Comparison of ENCODE assay signal across 8 cellular contexts in genomic region chr11:65488273-65489058, GRCh38. TPM values are rescaled to one million over a fixed set of nuclear protein-coding genes. Genes with fewer than 3 reads are reported as not detected.
A peak's percentile ranks its signal among the peaks of the same experiment; 100 is the strongest.
DNase-seq lines count a peak whose midpoint lies in the region; ATAC-seq, FAIRE-seq and TF ChIP-seq lines count a peak whose summit lies in the region.

No MANE protein-coding gene starts in this region.

- H3K27ac Mint-ChIP-seq in activated T-cell treated with anti-CD3 and anti-CD28 coated beads, Interleukin-2, amount 50 U/mL, for 24 hours = peak overlapping the region; percentile 56
- no peak overlapping the region for H3K27ac Mint-ChIP-seq in effector memory CD8-positive, alpha-beta T cell

- intact Hi-C loops in kidney (cut with DNase I) = no loop called here

- no peaks in the 10 kb centered on the region for H3K36me3 ChIP-seq in kidney (ENCODE audit: control insufficient read depth in 1 of 2, insufficient read depth in 2 of 2, low read length in 2 of 2)
- no peaks in the 10 kb centered on the region for H3K36me3 ChIP-seq in subcutaneous abdominal adipose tissue (ENCODE audit: control insufficient read depth in 5 of 5, insufficient read depth in 5 of 5, low read length in 5 of 5)

- peak overlapping the region; percentile 98 to 99 for H3K27ac ChIP-seq in kidney (ENCODE audit: low read depth in 2 of 2, low read length in 2 of 2)
- H3K27ac ChIP-seq in subcutaneous abdominal adipose tissue (ENCODE audit: low read depth, low read length) = peak overlapping the region; percentile 99

- FAIRE-seq in kidney (lab: Jason Lieb, UNC) = no peak

- peaks cover 62% of the 10 kb centered on the region for H3K4me1 Mint-ChIP-seq in activated T-cell treated with anti-CD3 and anti-CD28 coated beads, Interleukin-2, amount 50 U/mL, for 24 hours (ENCODE audit: low read depth)
- H3K4me1 Mint-ChIP-seq in effector memory CD8-positive, alpha-beta T cell (ENCODE audit: low read depth in 2 of 2) = peaks cover 0 to 9% of the 10 kb centered on the region in 2 donors

- in situ Hi-C loops in astrocyte of the cerebellum (cut with HindIII; ENCODE audit: low sequenced_read_pairs) = no loop called here

- peaks cover 66 to 69% of the 10 kb centered on the region in 2 donors for H3K4me1 ChIP-seq in kidney (ENCODE audit: control insufficient read depth in 1 of 2, insufficient read depth in 1 of 2, low read depth in 1 of 2, low read length in 2 of 2)
- peaks cover 51 to 86% (median 82%) of the 10 kb centered on the region in 5 donors for H3K4me1 ChIP-seq in subcutaneous abdominal adipose tissue (ENCODE audit: control insufficient read depth in 5 of 5, insufficient read depth in 5 of 5, low read length in 5 of 5)

- H3K4me3 Mint-ChIP-seq in activated T-cell treated with anti-CD3 and anti-CD28 coated beads, Interleukin-2, amount 50 U/mL, for 24 hours = no peak overlapping the region
- H3K4me3 Mint-ChIP-seq in effector memory CD8-positive, alpha-beta T cell = no peak overlapping the region

- peak overlapping the region; percentile 21 for H3K4me3 ChIP-seq in astrocyte of the cerebellum (ENCODE audit: low read depth, low read length)
- H3K4me3 ChIP-seq in kidney (ENCODE audit: low read length in 2 of 2) = peak overlapping the region; percentile 25 to 59
- peak overlapping the region; percentile 32 to 63 (median 58) for H3K4me3 ChIP-seq in subcutaneous abdominal adipose tissue (ENCODE audit: low read depth in 1 of 5, low read length in 5 of 5)

- no peak for TF ChIP-seq CTCF in astrocyte of the cerebellum (IDR thresholded peaks at IDR 0.05; ENCODE audit: low read depth, low read length, missing control alignments)
- TF ChIP-seq CTCF in kidney (IDR thresholded peaks at IDR 0.05; ENCODE audit: borderline replicate concordance, extremely low read depth, insufficient read depth) = no peak

- H3K9me3 Mint-ChIP-seq in activated T-cell treated with anti-CD3 and anti-CD28 coated beads, Interleukin-2, amount 50 U/mL, for 24 hours = no peaks in the 10 kb centered on the region
- no peaks in the 10 kb centered on the region for H3K9me3 Mint-ChIP-seq in effector memory CD8-positive, alpha-beta T cell

- H3K27me3 Mint-ChIP-seq in activated T-cell treated with anti-CD3 and anti-CD28 coated beads, Interleukin-2, amount 50 U/mL, for 24 hours = no peaks in the 10 kb centered on the region
- no peaks in the 10 kb centered on the region for H3K27me3 Mint-ChIP-seq in effector memory CD8-positive, alpha-beta T cell

- H3K9me3 ChIP-seq in kidney (ENCODE audit: control insufficient read depth in 1 of 2, low read length in 2 of 2) (no peaks in the 10 kb centered on the region), subcutaneous abdominal adipose tissue (ENCODE audit: control insufficient read depth in 5 of 5, low read length in 5 of 5) (no peaks in the 10 kb centered on the region)

- H3K36me3 Mint-ChIP-seq in activated T-cell treated with anti-CD3 and anti-CD28 coated beads, Interleukin-2, amount 50 U/mL, for 24 hours (ENCODE audit: low read depth) = no peaks in the 10 kb centered on the region
- no peaks in the 10 kb centered on the region for H3K36me3 Mint-ChIP-seq in effector memory CD8-positive, alpha-beta T cell (ENCODE audit: insufficient read depth)

- H3K27me3 ChIP-seq in subcutaneous abdominal adipose tissue (ENCODE audit: control insufficient read depth in 5 of 5, insufficient read depth in 4 of 5, low read length in 5 of 5) = peaks cover 0 to 4% (median 0%) of the 10 kb centered on the region in 5 donors

- DNase-seq in activated T-cell treated with anti-CD3 and anti-CD28 coated beads, Interleukin-2, amount 50 U/mL, for 24 hours = no peak
- DNase-seq in activated T-cell treated with anti-CD3 and anti-CD28 coated beads, Interleukin-2, amount 50 U/mL, for 48 hours = no peak
- DNase-seq in astrocyte of the cerebellum (ENCODE audit: low read depth) (no peak), kidney (peak; percentile 91)
- DNase-seq in effector memory CD8-positive, alpha-beta T cell = no peak

- no peak for ATAC-seq in effector memory CD8-positive, alpha-beta T cell (replicated peaks)
- ATAC-seq in GM19328 (IDR thresholded peaks at IDR 0.05; ENCODE audit: unreplicated experiment) (no peak), GM21528 (IDR thresholded peaks at IDR 0.05; ENCODE audit: low FRiP score, unreplicated experiment) (no peak)

- peak overlapping the region; percentile 77 to 91 for H3K9ac ChIP-seq in kidney (ENCODE audit: low read length in 2 of 2)
- peak overlapping the region; percentile 69 to 95 (median 77) for H3K9ac ChIP-seq in subcutaneous abdominal adipose tissue (ENCODE audit: low read length in 5 of 5)

RNA-seq across cellular contexts. Expression of gene MALAT1, which starts 10.4 kb away (rescaled TPM):
- total RNA-seq in kidney = 15,262 TPM
- polyA plus RNA-seq in kidney (ENCODE audit: insufficient read depth, low read depth, low replicate concordance) = 219 TPM

RNA-seq across cellular contexts. Expression of gene SCYL1, which starts 36.4 kb away (rescaled TPM):
- 72.2 TPM for total RNA-seq in kidney
- 78.9 TPM for polyA plus RNA-seq in kidney (ENCODE audit: insufficient read depth, low read depth, low replicate concordance)
